ENCODE assay signal across 21 cellular contexts in genomic region chr2:72925328-72925943, GRCh38. TPM values are rescaled to one million over a fixed set of nuclear protein-coding genes. Genes with fewer than 3 reads are reported as not detected.
DNase-seq lines count a peak whose midpoint lies in the region; ATAC-seq, FAIRE-seq and TF ChIP-seq lines count a peak whose summit lies in the region.
"Had no signal": no experiment of that assay in that cellular context is flagged by ENCODE, and none has a peak within 500 bp of the region (broad histone marks: within the 10 kb centered on the region; RNA-seq: fewer than 3 reads in every experiment).

No MANE protein-coding gene starts in this region.

- peaks cover 96% of the 10 kb centered on the region for H3K27me3 ChIP-seq in H7 (ENCODE audit: control insufficient read depth, insufficient read depth, low read length)
- peaks cover 93 to 100% of the 10 kb centered on the region in 2 experiments for H3K27me3 ChIP-seq in endothelial cell of umbilical vein (ENCODE audit: control insufficient read depth in 2 of 2, insufficient read depth in 2 of 2, low read length in 2 of 2)
- peaks cover 100% of the 10 kb centered on the region for H3K27me3 ChIP-seq in neural progenitor cell

- H3K4me3 Mint-ChIP-seq in neural progenitor cell = peak overlapping the region; percentile 56
- H3K4me3 Mint-ChIP-seq in activated T-helper 2 cell treated with anti-CD3 and anti-CD28 coated beads, Interferon-gamma antibody, Interleukin-2, Interleukin-4, amounts not matched to agents 10 μg/mL and 5 μg/mL and 100 μg/mL, durations not matched to agents 14 hours and 24 hours and 36 hours (ENCODE audit: low read depth) = no peak overlapping the region
- H3K4me3 Mint-ChIP-seq: central memory CD8-positive, alpha-beta T cell; neural crest cell had no signal

- no peak overlapping the region for H3K4me3 ChIP-seq in H7 (ENCODE audit: insufficient read depth, low read depth, low read length)
- H3K4me3 ChIP-seq in endothelial cell of umbilical vein (replicated peaks in 1 of 3; ENCODE audit: insufficient read depth in 1 of 3, low read depth in 1 of 3, low read length in 3 of 3) = no peak overlapping the region
- H3K4me3 ChIP-seq in neural progenitor cell = peak overlapping the region; percentile 38
- H3K4me3 ChIP-seq: left lung had no signal

- H3K9me3 Mint-ChIP-seq in neural progenitor cell = peaks cover 2% of the 10 kb centered on the region
- no peaks in the 10 kb centered on the region for H3K9me3 Mint-ChIP-seq in activated T-helper 2 cell treated with anti-CD3 and anti-CD28 coated beads, Interferon-gamma antibody, Interleukin-2, Interleukin-4, amounts not matched to agents 10 μg/mL and 5 μg/mL and 100 μg/mL, durations not matched to agents 14 hours and 24 hours and 36 hours
- H3K9me3 Mint-ChIP-seq: central memory CD8-positive, alpha-beta T cell; neural crest cell had no signal

- no peak overlapping the region for H3K4me2 ChIP-seq in endothelial cell of umbilical vein (ENCODE audit: insufficient read depth, low read length)
- peak overlapping the region; percentile 79 for H3K4me2 ChIP-seq in neural progenitor cell

- H3K27ac Mint-ChIP-seq in neural progenitor cell = no peak overlapping the region
- no peak overlapping the region for H3K27ac Mint-ChIP-seq in activated T-helper 2 cell treated with anti-CD3 and anti-CD28 coated beads, Interferon-gamma antibody, Interleukin-2, Interleukin-4, amounts not matched to agents 10 μg/mL and 5 μg/mL and 100 μg/mL, durations not matched to agents 14 hours and 24 hours and 36 hours

- POLR2A ChIA-PET in endothelial cell of umbilical vein (lab: Charles Lee) = no interaction called here

- no peak for TF ChIP-seq POLR2A in endothelial cell of umbilical vein (IDR thresholded peaks at IDR 0.05; ENCODE audit: low read depth, low read length)

- no peaks in the 10 kb centered on the region for H3K79me2 ChIP-seq in endothelial cell of umbilical vein (ENCODE audit: control insufficient read depth, insufficient read depth, low read length)
- no peaks in the 10 kb centered on the region for H3K79me2 ChIP-seq in neural progenitor cell (ENCODE audit: low read depth)

- peak; percentile 20 for DNase-seq in D721Med (ENCODE audit: insufficient read length, low spot score)
- DNase-seq in H7 = peak; percentile 82
- no peak for DNase-seq in endothelial cell of umbilical vein (ENCODE audit: low read depth, low spot score)
- peak; percentile 65 for DNase-seq in neural progenitor cell (ENCODE audit: low spot score)
- no peak for DNase-seq in AG08395 (ENCODE audit: low spot score)
- DNase-seq in activated T-helper 2 cell treated with anti-CD3 and anti-CD28 coated beads, Interferon-gamma antibody, Interleukin-2, Interleukin-4, amounts not matched to agents 10 μg/mL and 5 μg/mL and 100 μg/mL, durations not matched to agents 14 hours and 24 hours and 36 hours (ENCODE audit: low spot score) = no peak
- DNase-seq: activated naive CD4-positive, alpha-beta T cell; foreskin melanocyte; IMR-90; midbrain; NCI-H1417 treated with DMSO at 0.1 percent for 48 hours; NCI-H524 treated with DMSO at 0.1 percent for 48 hours; SW 1271 had no signal

- CTCF ChIA-PET in endothelial cell of umbilical vein (lab: Charles Lee) = interaction anchor here (0.9 to 5.8 kb wide), 8 partner anchors 8 to 252 kb away, joined by 3 to 26 read pairs (median 4); partner anchors contain the start of genes EMX1 and SPR

- no peaks in the 10 kb centered on the region for H3K36me3 Mint-ChIP-seq in neural progenitor cell
- H3K36me3 Mint-ChIP-seq in activated T-helper 2 cell treated with anti-CD3 and anti-CD28 coated beads, Interferon-gamma antibody, Interleukin-2, Interleukin-4, amounts not matched to agents 10 μg/mL and 5 μg/mL and 100 μg/mL, durations not matched to agents 14 hours and 24 hours and 36 hours (ENCODE audit: low read depth) = no peaks in the 10 kb centered on the region

- peaks cover 36% of the 10 kb centered on the region for H3F3A ChIP-seq in neural progenitor cell (ENCODE audit: low read depth)

- ATAC-seq in HG03045 (IDR thresholded peaks at IDR 0.05; ENCODE audit: unreplicated experiment) (no peak), GM19324 (IDR thresholded peaks at IDR 0.05; ENCODE audit: low FRiP score, unreplicated experiment) (no peak)

- peaks cover 2% of the 10 kb centered on the region for H3K4me1 Mint-ChIP-seq in neural progenitor cell
- H3K4me1 Mint-ChIP-seq in activated T-helper 2 cell treated with anti-CD3 and anti-CD28 coated beads, Interferon-gamma antibody, Interleukin-2, Interleukin-4, amounts not matched to agents 10 μg/mL and 5 μg/mL and 100 μg/mL, durations not matched to agents 14 hours and 24 hours and 36 hours (ENCODE audit: low read depth) = no peaks in the 10 kb centered on the region
- H3K4me1 Mint-ChIP-seq: neural crest cell had no signal

- H3K27me3 Mint-ChIP-seq in neural progenitor cell (ENCODE audit: insufficient read depth, low read depth) = peaks cover 39% of the 10 kb centered on the region
- peaks cover 45% of the 10 kb centered on the region for H3K27me3 Mint-ChIP-seq in activated T-helper 2 cell treated with anti-CD3 and anti-CD28 coated beads, Interferon-gamma antibody, Interleukin-2, Interleukin-4, amounts not matched to agents 10 μg/mL and 5 μg/mL and 100 μg/mL, durations not matched to agents 14 hours and 24 hours and 36 hours (ENCODE audit: low read depth)

- no peak overlapping the region for H3K9ac ChIP-seq in endothelial cell of umbilical vein (replicated peaks; ENCODE audit: extremely low read depth, insufficient read depth, low read length)
- no peak overlapping the region for H3K9ac ChIP-seq in neural progenitor cell

- H3K9me3 ChIP-seq in endothelial cell of umbilical vein (replicated peaks; ENCODE audit: control insufficient read depth, insufficient read depth, low read length) (peaks cover 4% of the 10 kb centered on the region), neural progenitor cell (ENCODE audit: low read depth) (no peaks in the 10 kb centered on the region)
- H3K9me3 ChIP-seq: Caco-2, left lung had no signal

- H4K20me1 ChIP-seq in endothelial cell of umbilical vein (replicated peaks; ENCODE audit: control insufficient read depth, extremely low read depth, insufficient read depth, low read length) = no peaks in the 10 kb centered on the region
- peaks cover 88% of the 10 kb centered on the region for H4K20me1 ChIP-seq in neural progenitor cell (ENCODE audit: low read depth)

- intact Hi-C loops in endothelial cell of umbilical vein (cut with micrococcal nuclease) = no loop called here
- intact Hi-C loops in activated T-helper 2 cell treated with anti-CD3 and anti-CD28 coated beads, Interferon-gamma antibody, Interleukin-2, Interleukin-4, amounts not matched to agents 10 μg/mL and 5 μg/mL and 100 μg/mL, durations not matched to agents 14 hours and 24 hours and 36 hours (cut with micrococcal nuclease) = loop anchor here (2.0 to 10.0 kb wide), 2 partner anchors 369 to 781 kb away; partner anchors contain the start of gene EGR4

- dilution Hi-C loops in endothelial cell of umbilical vein (cut with MboI; ENCODE audit: extremely low pct_ligation_motif_present, low sequenced_read_pairs) = no loop called here

- H3K4me1 ChIP-seq in endothelial cell of umbilical vein (ENCODE audit: control insufficient read depth, extremely low read depth, insufficient read depth, low read length) (peaks cover under 1% of the 10 kb centered on the region), neural progenitor cell (peaks cover 25% of the 10 kb centered on the region)

- TF ChIP-seq CTCF in D721Med (IDR thresholded peaks at IDR 0.05; ENCODE audit: insufficient read depth, missing control alignments) (no peak), endothelial cell of umbilical vein (IDR thresholded peaks at IDR 0.05; ENCODE audit: extremely low read depth in 1 of 2, insufficient read depth in 1 of 2, low read depth in 1 of 2, low read length in 2 of 2) (no peak), neural progenitor cell (IDR thresholded peaks at IDR 0.05) (no peak)

- no TSS peak for BruUV-seq in endothelial cell of umbilical vein (replicated peaks; lab: Mats Ljungman, UMichigan)

- H3K36me3 ChIP-seq in H7 (replicated peaks; ENCODE audit: control insufficient read depth, insufficient read depth, low read length) = no peaks in the 10 kb centered on the region
- no peaks in the 10 kb centered on the region for H3K36me3 ChIP-seq in endothelial cell of umbilical vein (ENCODE audit: control insufficient read depth in 2 of 2, extremely low read depth in 1 of 2, insufficient read depth in 2 of 2, low read length in 2 of 2)
- H3K36me3 ChIP-seq in neural progenitor cell = no peaks in the 10 kb centered on the region
- H3K36me3 ChIP-seq: left lung had no signal

- no peaks in the 10 kb centered on the region for H3K9me1 ChIP-seq in endothelial cell of umbilical vein (replicated peaks; ENCODE audit: control insufficient read depth, extremely low read depth, insufficient read depth, low read length)

- H3K27ac ChIP-seq in endothelial cell of umbilical vein (ENCODE audit: insufficient read depth, low read depth, low read length) (no peak overlapping the region), neural progenitor cell (no peak overlapping the region)
- H3K27ac ChIP-seq: left lung had no signal

- no peak overlapping the region for H2AFZ ChIP-seq in endothelial cell of umbilical vein (ENCODE audit: low read depth, low read length)
- no peak overlapping the region for H2AFZ ChIP-seq in neural progenitor cell (replicated peaks)

- no peak for FAIRE-seq in D721Med (lab: Jason Lieb, UNC)
- no peak for FAIRE-seq in endothelial cell of umbilical vein (lab: Jason Lieb, UNC)

RNA-seq across cellular contexts. Expression of gene EMX1, which starts 8.1 kb away (rescaled TPM):
- 0.28 and 1.6 TPM in 2 replicates for total RNA-seq in H7 (2014; rRNA removed; shearing (Covaris generic))
- not detected in 2 replicates for total RNA-seq in endothelial cell of umbilical vein
- not detected in 2 replicates for polyA plus RNA-seq in endothelial cell of umbilical vein
- not detected in 2 replicates for polyA plus RNA-seq in endothelial cell of umbilical vein (2011; cell fraction: cytosol; rRNA removed)
- not detected in 2 replicates for polyA plus RNA-seq in endothelial cell of umbilical vein (2011; cell fraction: nucleus; rRNA removed)
- polyA plus RNA-seq in endothelial cell of umbilical vein (2012) = not detected in 2 replicates
- not detected in 2 replicates for polyA minus RNA-seq in endothelial cell of umbilical vein
- polyA minus RNA-seq in endothelial cell of umbilical vein (2011; cell fraction: cytosol; rRNA and poly(A)+ RNA removed) = not detected
- polyA minus RNA-seq in endothelial cell of umbilical vein (2011; cell fraction: nucleus; rRNA and poly(A)+ RNA removed) = not detected in 2 replicates
- total RNA-seq in neural progenitor cell (ENCODE audit: low replicate concordance) = 0.43 and 7.3 TPM in 2 replicates
- not detected in 2 replicates for total RNA-seq in activated T-helper 2 cell treated with anti-CD3 and anti-CD28 coated beads, Interferon-gamma antibody, Interleukin-2, Interleukin-4, amounts not matched to agents 10 μg/mL and 5 μg/mL and 100 μg/mL, durations not matched to agents 14 hours and 24 hours and 36 hours
- total RNA-seq: IMR-90, left lung, M059J, neural crest cell, urinary bladder had no signal
- polyA plus RNA-seq: IMR-90, urinary bladder had no signal

RNA-seq across cellular contexts. Expression of gene SPR, which starts 38.2 kb away (rescaled TPM):
- total RNA-seq in H7 (2014; rRNA removed; shearing (Covaris generic)) = 3.7 and 8.0 TPM in 2 replicates
- total RNA-seq in endothelial cell of umbilical vein = 26.3 and 27.6 TPM in 2 replicates
- 18.1 and 22.0 TPM in 2 replicates for polyA plus RNA-seq in endothelial cell of umbilical vein
- 28.4 and 29.2 TPM in 2 replicates for polyA plus RNA-seq in endothelial cell of umbilical vein (2011; cell fraction: cytosol; rRNA removed)
- 10.2 and 11.0 TPM in 2 replicates for polyA plus RNA-seq in endothelial cell of umbilical vein (2011; cell fraction: nucleus; rRNA removed)
- polyA plus RNA-seq in endothelial cell of umbilical vein (2012) = 47.9 and 52.8 TPM in 2 replicates
- polyA minus RNA-seq in endothelial cell of umbilical vein = 13.4 and 15.0 TPM in 2 replicates
- polyA minus RNA-seq in endothelial cell of umbilical vein (2011; cell fraction: cytosol; rRNA and poly(A)+ RNA removed) = 17.0 TPM
- 1.5 and 1.7 TPM in 2 replicates for polyA minus RNA-seq in endothelial cell of umbilical vein (2011; cell fraction: nucleus; rRNA and poly(A)+ RNA removed)
- total RNA-seq in neural progenitor cell (ENCODE audit: low replicate concordance) = 2.2 and 4.4 TPM in 2 replicates
- 9.5 and 9.9 TPM in 2 replicates for total RNA-seq in activated T-helper 2 cell treated with anti-CD3 and anti-CD28 coated beads, Interferon-gamma antibody, Interleukin-2, Interleukin-4, amounts not matched to agents 10 μg/mL and 5 μg/mL and 100 μg/mL, durations not matched to agents 14 hours and 24 hours and 36 hours

Comparison
In these comparisons a context has a peak if more than half of its experiments do, and no peak if none do; other contexts are left out.
1. DNase-seq: peak in D721Med (single experiment), H7 (single experiment) and neural progenitor cell (single experiment); none in endothelial cell of umbilical vein (single experiment), AG08395 (single experiment) and activated T-helper 2 cell treated with anti-CD3 and anti-CD28 coated beads, Interferon-gamma antibody, Interleukin-2, Interleukin-4, amounts not matched to agents 10 μg/mL and 5 μg/mL and 100 μg/mL, durations not matched to agents 14 hours and 24 hours and 36 hours (single experiment).